In the genomic region with DNA sequence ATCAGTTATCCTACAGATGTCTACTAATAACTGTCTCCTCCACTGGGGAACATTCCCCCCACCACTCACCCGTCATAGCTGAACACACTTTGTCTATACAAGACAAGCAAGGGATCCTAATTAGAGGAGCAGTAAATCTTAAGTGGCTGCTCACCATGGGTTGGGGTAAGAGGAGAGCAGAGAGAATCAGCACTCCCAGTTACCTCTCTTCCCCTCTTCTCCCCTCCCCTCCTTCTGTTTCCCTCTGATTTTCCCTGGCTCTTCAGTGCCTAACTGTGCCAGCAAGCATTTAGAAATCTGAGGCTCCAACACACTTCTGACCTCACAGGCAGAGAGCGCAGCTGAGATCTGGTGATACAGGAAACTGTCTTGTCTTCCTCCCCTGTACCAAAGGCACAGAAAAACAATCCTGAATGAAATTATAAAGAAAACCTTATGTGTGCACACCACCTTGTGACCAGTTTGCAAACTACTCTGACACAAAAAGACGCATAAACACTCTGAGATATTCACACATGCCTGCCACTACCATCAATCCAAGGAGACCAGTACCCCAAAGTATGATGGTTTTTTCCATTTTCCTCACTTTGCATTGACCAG, we compare ENCODE assay signal across 8 cellular contexts. TPM values are rescaled to one million over a fixed set of nuclear protein-coding genes. Genes with fewer than 3 reads are reported as not detected.
DNase-seq lines count a peak whose midpoint lies in the region; ATAC-seq and TF ChIP-seq lines count a peak whose summit lies in the region.

No MANE protein-coding gene starts in this region.

- H3K27ac ChIP-seq in GM23248: peak overlapping the region; percentile 24; the same call in 1 of the 2 replicates
- peak overlapping the region in 1 of 2 experiments; percentile 30; a peak in 1 of 4 replicates for H3K27ac ChIP-seq in SK-N-SH (ENCODE audit: low read depth in 2 of 2, low read length in 1 of 2)
- no peak overlapping the region for H3K27ac ChIP-seq in effector memory CD4-positive, alpha-beta T cell (ENCODE audit: insufficient read depth, low read length, poor library complexity, severe bottlenecking)

- no peaks in the 10 kb centered on the region for H3K27me3 ChIP-seq in GM23248 (replicated peaks; ENCODE audit: insufficient read depth)
- H3K27me3 ChIP-seq in SK-N-SH (ENCODE audit: insufficient read depth): no peaks in the 10 kb centered on the region; the same call in 1 of the 2 replicates
- no peaks in the 10 kb centered on the region for H3K27me3 ChIP-seq in effector memory CD4-positive, alpha-beta T cell (replicated peaks; ENCODE audit: control insufficient read depth, insufficient read depth, low read length, poor library complexity, severe bottlenecking)

- H3K4me3 ChIP-seq in GM23248 (no peak overlapping the region), SK-N-SH (ENCODE audit: low read depth in 2 of 2, low read length in 1 of 2) (no peak overlapping the region)
- H3K4me3 ChIP-seq in effector memory CD4-positive, alpha-beta T cell (ENCODE audit: insufficient read depth, low read depth, low read length, poor library complexity, severe bottlenecking): no peak overlapping the region

- H3K4me2 ChIP-seq in GM23248 (ENCODE audit: unreplicated experiment): no peak overlapping the region
- peak overlapping the region; percentile 6; the same call in 1 of the 2 replicates for H3K4me2 ChIP-seq in SK-N-SH

- H3K36me3 ChIP-seq in GM23248 (ENCODE audit: low read depth) (no peaks in the 10 kb centered on the region), SK-N-SH (replicated peaks in 1 of 2; ENCODE audit: control insufficient read depth in 1 of 2, insufficient read depth in 2 of 2, low read length in 1 of 2) (no peaks in the 10 kb centered on the region)
- no peaks in the 10 kb centered on the region for H3K36me3 ChIP-seq in effector memory CD4-positive, alpha-beta T cell (ENCODE audit: control insufficient read depth, insufficient read depth, low read length)

- 39 to 43% methylated on average over 3 of the region's 3 CpGs for WGBS in GM23248 (ENCODE audit: low coverage in 1 of 2, low lambda C conversion rate in 2 of 2, missing lambda C conversion rate in 2 of 2), 2 experiments
- 41% methylated on average over 3 of the region's 3 CpGs for WGBS in SK-N-SH (ENCODE audit: low lambda C conversion rate)

- H2AFZ ChIP-seq in GM23248 (no peak overlapping the region), SK-N-SH (ENCODE audit: low read depth) (no peak overlapping the region)

- H3F3A ChIP-seq in GM23248 (ENCODE audit: insufficient read depth) (no peaks in the 10 kb centered on the region), SK-N-SH (replicated peaks; ENCODE audit: insufficient read depth) (peaks cover 8% of the 10 kb centered on the region)

- no peaks in the 10 kb centered on the region for H3K9me2 ChIP-seq in GM23248 (ENCODE audit: insufficient read depth)
- no peaks in the 10 kb centered on the region for H3K9me2 ChIP-seq in SK-N-SH

- H4K20me1 ChIP-seq in GM23248 (ENCODE audit: insufficient read depth) (no peaks in the 10 kb centered on the region), SK-N-SH (ENCODE audit: insufficient read depth) (no peaks in the 10 kb centered on the region)

- DNase-seq in Ammon's horn (ENCODE audit: low spot score): peak; percentile 3
- DNase-seq in GM23248: peak; percentile 54
- DNase-seq in SK-N-SH: peak; percentile 51
- DNase-seq in fibroblast of peridontal ligament (ENCODE audit: extremely low read depth): peak; percentile 55
- no peak for DNase-seq in effector memory CD4-positive, alpha-beta T cell
- DNase-seq in SIG-M5 treated with dmso at 0.1 percent for 504 hours (lab: John Stamatoyannopoulos, UW; ENCODE audit: unreplicated experiment): no peak
- no peak for DNase-seq in islet precursor cell

- TF ChIP-seq RAD21 in SK-N-SH (IDR thresholded peaks at IDR 0.05; ENCODE audit: low read length): peak; percentile 75

- peaks cover 57% of the 10 kb centered on the region for H3K79me2 ChIP-seq in GM23248 (ENCODE audit: insufficient read depth)
- peaks cover 28% of the 10 kb centered on the region for H3K79me2 ChIP-seq in SK-N-SH (ENCODE audit: insufficient read depth)

- CTCF ChIA-PET in SK-N-SH (lab: Yijun Ruan, JAX): interaction anchor here (1.0 to 1.4 kb wide), 3 partner anchors 18 to 424 kb away, joined by 3 to 4 read pairs (median 4); no protein-coding TSS in a partner anchor

- no peaks in the 10 kb centered on the region for H3K9me3 ChIP-seq in GM23248 (ENCODE audit: low read depth)
- no peaks in the 10 kb centered on the region for H3K9me3 ChIP-seq in SK-N-SH
- H3K9me3 ChIP-seq in effector memory CD4-positive, alpha-beta T cell (ENCODE audit: control insufficient read depth, low read length): no peaks in the 10 kb centered on the region

- TF ChIP-seq CTCF in SK-N-SH (IDR thresholded peaks at IDR 0.05): peak; percentile 66

- H3K4me1 ChIP-seq in GM23248 (ENCODE audit: insufficient read depth): no peaks in the 10 kb centered on the region; the same call in 1 of the 2 replicates
- H3K4me1 ChIP-seq in SK-N-SH (ENCODE audit: control insufficient read depth in 1 of 2, insufficient read depth in 2 of 2, low read depth in 1 of 2, low read length in 1 of 2): peaks cover 0 to 4% of the 10 kb centered on the region in 2 experiments; a peak in 1 of 4 replicates
- no peaks in the 10 kb centered on the region for H3K4me1 ChIP-seq in effector memory CD4-positive, alpha-beta T cell (ENCODE audit: control insufficient read depth, insufficient read depth, low read length, poor library complexity, severe bottlenecking)

- in situ Hi-C loops in GM23248 (cut with MboI): no loop called here

- POLR2A ChIA-PET in SK-N-SH (lab: Yijun Ruan, JAX): no interaction called here

- H3K9ac ChIP-seq in GM23248 (no peak overlapping the region), SK-N-SH (no peak overlapping the region)

- no peak for ATAC-seq in HG02852 (IDR thresholded peaks at IDR 0.05; ENCODE audit: unreplicated experiment)

- no peak for TF ChIP-seq EP300 in SK-N-SH (IDR thresholded peaks at IDR 0.05; ENCODE audit: borderline replicate concordance in 1 of 2, low read depth in 1 of 2, low read length in 1 of 2)

TF ChIP-seq in SK-N-SH, 30 proteins besides CTCF, POLR2A, EP300 and RAD21:
- peak; percentile 53 for TF ChIP-seq SMC3 (IDR thresholded peaks at IDR 0.05; ENCODE audit: low read depth, low read length)
- no peak for TF ChIP-seq FOXM1 (IDR thresholded peaks at IDR 0.05; ENCODE audit: low read depth)
- TF ChIP-seq YY1 (IDR thresholded peaks at IDR 0.05; ENCODE audit: low read depth): no peak
- TF ChIP-seq IRF3 (IDR thresholded peaks at IDR 0.05; ENCODE audit: low read depth, low read length): no peak
- TF ChIP-seq TCF12 (IDR thresholded peaks at IDR 0.05): no peak
- no peak for TF ChIP-seq JUND (IDR thresholded peaks at IDR 0.05)
- TF ChIP-seq RCOR1 (IDR thresholded peaks at IDR 0.05; ENCODE audit: low read length): no peak

RNA-seq across cellular contexts. Expression of gene MOSPD1, which starts 6.7 kb away (rescaled TPM):
- 12.6 and 23.5 TPM in 2 replicates for total RNA-seq in GM23248 (2014; rRNA removed; shearing (Covaris generic))
- polyA plus RNA-seq in GM23248 (2016; fragmentation: Nextera tagmentation; extraction: Ambion mirVana) (23.3 and 24.8 TPM in 2 replicates), SK-N-SH (2012; rRNA removed) (7.5 and 12.1 TPM in 2 replicates)
- polyA plus RNA-seq in SK-N-SH (2012; cell fraction: cytosol; rRNA removed): 16.1 and 20.9 TPM in 2 replicates
- polyA plus RNA-seq in SK-N-SH (2012; cell fraction: nucleus; rRNA removed): 3.2 and 9.5 TPM in 2 replicates

Comparison
In these comparisons a context has a peak if more than half of its experiments do, and no peak if none do; other contexts are left out.
1. DNase-seq: peak in Ammon's horn (single experiment), GM23248 (single experiment), SK-N-SH (single experiment) and fibroblast of peridontal ligament (single experiment); none in effector memory CD4-positive, alpha-beta T cell (0 of 3), SIG-M5 treated with dmso at 0.1 percent for 504 hours (single experiment) and islet precursor cell (single experiment).